ENCODE assay signal across 27 cellular contexts in the genomic region with DNA sequence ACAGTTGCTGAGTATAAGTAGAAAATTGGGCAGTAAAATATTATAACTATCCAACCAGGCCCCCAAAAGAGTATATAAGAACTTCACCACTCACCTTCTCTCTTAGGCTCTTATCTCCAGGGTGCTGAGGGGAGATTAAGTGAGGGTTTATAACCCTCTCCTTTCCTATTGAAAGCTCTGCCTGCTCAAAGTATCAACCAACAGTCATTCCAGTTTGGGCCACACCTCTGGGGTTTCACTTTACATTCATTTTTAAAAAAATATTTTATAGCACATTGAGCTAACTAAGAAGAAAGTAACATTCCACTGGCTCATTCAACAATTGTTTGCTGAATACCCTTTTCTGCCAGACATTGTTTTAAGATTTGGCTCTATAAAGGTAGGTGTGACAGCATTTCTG.
"Had no signal": no experiment of that assay in that cellular context is flagged by ENCODE, and none has a peak within 500 bp of the region (broad histone marks: within the 10 kb centered on the region; RNA-seq: fewer than 3 reads in every experiment).

No MANE protein-coding gene starts in this region.

- H3K4me3 Mint-ChIP-seq: activated CD4-positive, alpha-beta memory T cell treated with anti-CD3 and anti-CD28 coated beads, Interleukin-2, amount 10 ng/mL, durations not matched to agents 7 days and 5 days; activated CD4-positive, alpha-beta T cell treated with anti-CD3 and anti-CD28 coated beads, Interleukin-2, amount 10 ng/mL, durations not matched to agents 7 days and 5 days; activated naive CD4-positive, alpha-beta T cell treated with anti-CD3 and anti-CD28 coated beads, Interleukin-2, amount 10 ng/mL, durations not matched to agents 7 days and 5 days; activated naive CD8-positive, alpha-beta T cell treated with anti-CD3 and anti-CD28 coated beads, Interleukin-2, amount 10 ng/mL, durations not matched to agents 7 days and 5 days; activated T-cell treated with anti-CD3 and anti-CD28 coated beads, Interleukin-2, amount 50 U/mL, for 24 hours; activated T-cell treated with anti-CD3 and anti-CD28 coated beads, Interleukin-2, amount 50 U/mL, for 72 hours; central memory CD8-positive, alpha-beta T cell; dendritic cell treated with granulocyte-macrophage colony-stimulating factor and Interleukin-4, amounts not matched to agents 40 ng/mL and 50 ng/mL, for 4 days; endodermal cell; WTC11 had no signal

- DNase-seq: activated CD4-positive, alpha-beta memory T cell treated with anti-CD3 and anti-CD28 coated beads, Interleukin-2, amount 10 ng/mL, durations not matched to agents 7 days and 5 days; activated CD4-positive, alpha-beta T cell treated with anti-CD3 and anti-CD28 coated beads for 1 hour; activated CD4-positive, alpha-beta T cell treated with anti-CD3 and anti-CD28 coated beads for 4 hours; activated CD4-positive, alpha-beta T cell treated with anti-CD3 and anti-CD28 coated beads, Interleukin-2, amount 10 ng/mL, durations not matched to agents 7 days and 5 days; activated CD4-positive, alpha-beta T cell treated with anti-CD3 and anti-CD28 coated beads, Interleukin-2, amount 50 U/mL, for 4 hours; activated CD8-positive, alpha-beta memory T cell treated with anti-CD3 and anti-CD28 coated beads, Interleukin-2, amount 50 U/mL, for 48 hours; activated gamma-delta T cell; activated naive CD4-positive, alpha-beta T cell; activated naive CD4-positive, alpha-beta T cell treated with anti-CD3 and anti-CD28 coated beads, Interleukin-2, amount 10 ng/mL, durations not matched to agents 7 days and 5 days; activated naive CD8-positive, alpha-beta T cell treated with anti-CD3 and anti-CD28 coated beads, Interleukin-2, amount 10 ng/mL, durations not matched to agents 7 days and 5 days; activated T-cell treated with anti-CD3 and anti-CD28 coated beads for 4 hours; activated T-cell treated with anti-CD3 and anti-CD28 coated beads, Interleukin-2, amount 50 U/mL, for 24 hours; activated T-cell treated with anti-CD3 and anti-CD28 coated beads, Interleukin-2, amount 50 U/mL, for 72 hours; amniotic stem cell; anterior cingulate cortex; brain microvascular endothelial cell; dorsolateral prefrontal cortex; effector memory CD4-positive, alpha-beta T cell; endodermal cell; head of caudate nucleus; T-helper 2 cell had no signal

- H3K4me3 ChIP-seq: coronary artery, dorsolateral prefrontal cortex had no signal

- ATAC-seq: activated naive CD4-positive, alpha-beta T cell treated with anti-CD3 and anti-CD28 coated beads, Interleukin-2, amount 50 U/mL, for 72 hours; activated T-cell treated with anti-CD3 and anti-CD28 coated beads, Interleukin-2, amount 50 U/mL, for 72 hours; esophagus mucosa; WTC11 had no signal

- H3K4me1 Mint-ChIP-seq: central memory CD8-positive, alpha-beta T cell had no signal

- H3K27ac Mint-ChIP-seq: activated CD4-positive, alpha-beta memory T cell treated with anti-CD3 and anti-CD28 coated beads, Interleukin-2, amount 10 ng/mL, durations not matched to agents 7 days and 5 days; activated CD4-positive, alpha-beta T cell treated with anti-CD3 and anti-CD28 coated beads, Interleukin-2, amount 10 ng/mL, durations not matched to agents 7 days and 5 days; activated naive CD4-positive, alpha-beta T cell treated with anti-CD3 and anti-CD28 coated beads, Interleukin-2, amount 10 ng/mL, durations not matched to agents 7 days and 5 days; activated naive CD4-positive, alpha-beta T cell treated with anti-CD3 and anti-CD28 coated beads, Interleukin-2, amount 50 U/mL, for 72 hours; activated naive CD8-positive, alpha-beta T cell treated with anti-CD3 and anti-CD28 coated beads, Interleukin-2, amount 10 ng/mL, durations not matched to agents 7 days and 5 days; activated T-cell treated with anti-CD3 and anti-CD28 coated beads, Interleukin-2, amount 50 U/mL, for 24 hours; activated T-cell treated with anti-CD3 and anti-CD28 coated beads, Interleukin-2, amount 50 U/mL, for 72 hours; dendritic cell treated with granulocyte-macrophage colony-stimulating factor and Interleukin-4, amounts not matched to agents 40 ng/mL and 50 ng/mL, for 4 days; endodermal cell; WTC11 had no signal

- H3K27me3 ChIP-seq: brain microvascular endothelial cell, dorsolateral prefrontal cortex had no signal

- H3K9me3 Mint-ChIP-seq: activated CD4-positive, alpha-beta memory T cell treated with anti-CD3 and anti-CD28 coated beads, Interleukin-2, amount 10 ng/mL, durations not matched to agents 7 days and 5 days; activated CD4-positive, alpha-beta T cell treated with anti-CD3 and anti-CD28 coated beads, Interleukin-2, amount 10 ng/mL, durations not matched to agents 7 days and 5 days; activated naive CD4-positive, alpha-beta T cell treated with anti-CD3 and anti-CD28 coated beads, Interleukin-2, amount 10 ng/mL, durations not matched to agents 7 days and 5 days; activated naive CD4-positive, alpha-beta T cell treated with anti-CD3 and anti-CD28 coated beads, Interleukin-2, amount 50 U/mL, for 72 hours; activated naive CD8-positive, alpha-beta T cell treated with anti-CD3 and anti-CD28 coated beads, Interleukin-2, amount 10 ng/mL, durations not matched to agents 7 days and 5 days; activated T-cell treated with anti-CD3 and anti-CD28 coated beads, Interleukin-2, amount 50 U/mL, for 24 hours; central memory CD8-positive, alpha-beta T cell; dendritic cell treated with granulocyte-macrophage colony-stimulating factor and Interleukin-4, amounts not matched to agents 40 ng/mL and 50 ng/mL, for 4 days; endodermal cell had no signal

- H3K36me3 ChIP-seq: brain microvascular endothelial cell had no signal

- H3K27me3 Mint-ChIP-seq: activated CD4-positive, alpha-beta memory T cell treated with anti-CD3 and anti-CD28 coated beads, Interleukin-2, amount 10 ng/mL, durations not matched to agents 7 days and 5 days; activated CD4-positive, alpha-beta T cell treated with anti-CD3 and anti-CD28 coated beads, Interleukin-2, amount 10 ng/mL, durations not matched to agents 7 days and 5 days; activated T-cell treated with anti-CD3 and anti-CD28 coated beads, Interleukin-2, amount 50 U/mL, for 24 hours; central memory CD8-positive, alpha-beta T cell; dendritic cell treated with granulocyte-macrophage colony-stimulating factor and Interleukin-4, amounts not matched to agents 40 ng/mL and 50 ng/mL, for 4 days had no signal
